In the genomic region with DNA sequence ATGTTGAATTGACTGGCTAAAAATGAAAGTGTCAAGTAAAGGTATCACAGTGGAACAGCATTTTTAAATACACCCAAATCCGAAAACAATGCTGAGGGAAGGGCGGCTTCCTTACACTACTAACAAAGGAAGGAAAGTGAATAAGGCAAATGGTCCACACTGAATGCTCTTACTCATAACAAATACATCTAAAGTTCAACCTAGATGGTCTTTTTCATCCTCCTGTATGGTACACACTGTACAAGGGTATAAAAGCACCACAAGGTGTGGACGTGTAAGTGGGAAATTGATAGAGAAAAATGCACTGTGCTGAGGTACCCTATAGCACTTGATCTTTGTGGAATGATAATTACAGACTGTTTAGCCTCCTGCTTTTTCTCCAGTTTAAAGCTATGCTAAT, we compare ENCODE assay signal across 24 cellular contexts. TPM values are rescaled to one million over a fixed set of nuclear protein-coding genes. Genes with fewer than 3 reads are reported as not detected.
"Had no signal": no experiment of that assay in that cellular context is flagged by ENCODE, and none has a peak within 500 bp of the region (broad histone marks: within the 10 kb centered on the region; RNA-seq: fewer than 3 reads in every experiment).

No MANE protein-coding gene starts in this region.

- ATAC-seq: activated CD4-positive, CD25-positive, alpha-beta regulatory T cell treated with anti-CD3 and anti-CD28 coated beads, Interleukin-2, amount 50 U/mL, for 24 hours; activated CD8-positive, alpha-beta T cell treated with anti-CD3 and anti-CD28 coated beads, Interleukin-2, amount 10 ng/mL, durations not matched to agents 7 days and 5 days; SK-N-SH treated with all-trans-retinoic acid at 6 μM for 48 hours had no signal

- H3K27me3 ChIP-seq: adrenal gland, breast epithelium, SJSA1 had no signal

- DNase-seq: activated CD4-positive, alpha-beta T cell treated with anti-CD3 and anti-CD28 coated beads for 48 hours; activated CD4-positive, alpha-beta T cell treated with anti-CD3 and anti-CD28 coated beads, Interleukin-2, amount 50 U/mL, for 4 hours; activated CD8-positive, alpha-beta memory T cell treated with anti-CD3 and anti-CD28 coated beads, Interleukin-2, amount 50 U/mL, for 48 hours; activated CD8-positive, alpha-beta T cell treated with anti-CD3 and anti-CD28 coated beads, Interleukin-2, amount 10 ng/mL, durations not matched to agents 7 days and 5 days; activated naive CD4-positive, alpha-beta T cell treated with anti-CD3 and anti-CD28 coated beads, Interleukin-2, amount 50 U/mL, for 16 hours; activated naive CD8-positive, alpha-beta T cell treated with anti-CD3 and anti-CD28 coated beads, Interleukin-2, amount 10 ng/mL, durations not matched to agents 7 days and 5 days; activated T-cell treated with anti-CD3 and anti-CD28 coated beads, Interleukin-2, amount 50 U/mL, for 1 hour; adrenal gland; anterior cingulate cortex; KG1; NCI-H1048; NCI-H146; NCI-H187 treated with DMSO at 0.1 percent for 48 hours; NCI-H2081 treated with DMSO at 0.1 percent for 48 hours; NCI-H446 treated with DMSO at 0.1 percent for 48 hours; NCI-H524 treated with DMSO at 0.1 percent for 48 hours; NCI-H748 treated with DMSO at 0.1 percent for 48 hours; SW 1271 had no signal

- H3K36me3 ChIP-seq: adrenal gland, breast epithelium, SJSA1 had no signal

- H3K4me3 ChIP-seq: adrenal gland, breast epithelium, SJSA1 had no signal

- H3K27ac ChIP-seq: adrenal gland, breast epithelium, SJSA1 had no signal

- H3K9me3 ChIP-seq: adrenal gland, breast epithelium, SJSA1 had no signal

- H3K4me1 ChIP-seq: adrenal gland, breast epithelium had no signal

RNA-seq across cellular contexts. Expression of a gene that starts 7.1 kb away (rescaled TPM):
- total RNA-seq: activated CD8-positive, alpha-beta T cell treated with anti-CD3 and anti-CD28 coated beads, Interleukin-2, amount 10 ng/mL, durations not matched to agents 7 days and 5 days; activated naive CD8-positive, alpha-beta T cell treated with anti-CD3 and anti-CD28 coated beads, Interleukin-2, amount 10 ng/mL, durations not matched to agents 7 days and 5 days; OCI-LY7 had no signal
- polyA plus RNA-seq: IgD-negative memory B cell had no signal
